18 cellular contexts compared by ENCODE assay signal in genomic region chr9:132472199-132472598, GRCh38.
DNase-seq lines count a peak whose midpoint lies in the region; ATAC-seq and TF ChIP-seq lines count a peak whose summit lies in the region.
"Had no signal": no experiment of that assay in that cellular context is flagged by ENCODE, and none has a peak within 500 bp of the region (broad histone marks: within the 10 kb centered on the region; RNA-seq: fewer than 3 reads in every experiment).

No MANE protein-coding gene starts in this region.

- no peaks in the 10 kb centered on the region for H3K9me3 ChIP-seq in endodermal cell (ENCODE audit: control insufficient read depth, low read length)
- no peaks in the 10 kb centered on the region for H3K9me3 ChIP-seq in transverse colon
- H3K9me3 ChIP-seq: spleen, thyroid gland had no signal

- H3K27ac Mint-ChIP-seq in endodermal cell = peak overlapping the region; percentile 48
- H3K27ac Mint-ChIP-seq: activated T-helper 17 cell treated with anti-CD3 and anti-CD28 coated beads, Interleukin-2, amount 50 U/mL, for 72 hours; naive thymus-derived CD8-positive, alpha-beta T cell; WTC11 had no signal

- in situ Hi-C loops in transverse colon (cut with MboI; ENCODE audit: low pct_ligation_motif_present in 1 of 4, low pct_unique_long_range_greater_than_20kb in 1 of 4, low sequenced_read_pairs in 3 of 4) = no loop called here

- H3K9me3 Mint-ChIP-seq in endodermal cell = peaks cover 3% of the 10 kb centered on the region
- H3K9me3 Mint-ChIP-seq: activated T-helper 17 cell treated with anti-CD3 and anti-CD28 coated beads, Interleukin-2, amount 50 U/mL, for 72 hours had no signal

- H3K4me1 ChIP-seq in endodermal cell (ENCODE audit: control insufficient read depth, insufficient read depth, low read length) = no peaks in the 10 kb centered on the region
- H3K4me1 ChIP-seq in transverse colon = no peaks in the 10 kb centered on the region
- H3K4me1 ChIP-seq: spleen, thyroid gland had no signal

- H3K4me3 Mint-ChIP-seq in endodermal cell = no peak overlapping the region
- H3K4me3 Mint-ChIP-seq: activated T-helper 17 cell treated with anti-CD3 and anti-CD28 coated beads, Interleukin-2, amount 50 U/mL, for 72 hours; naive thymus-derived CD8-positive, alpha-beta T cell; WTC11 had no signal

- TF ChIP-seq CTCF in endodermal cell (conservative IDR thresholded peaks at IDR 0.05) (no peak), transverse colon (IDR thresholded peaks at IDR 0.05) (no peak)

- WGBS in endodermal cell (ENCODE audit: insufficient coverage in 1 of 2, insufficient read length in 1 of 2), 2 experiments = 91 to 93% methylated on average over 4 of the region's 4 CpGs
- WGBS in transverse colon (ENCODE audit: low coverage in 1 of 2), 2 donors = 41 to 73% methylated on average over 3 to 4 of the region's 4 CpGs

- DNase-seq in DMS53 treated with DMSO at 0.1 percent for 48 hours (lab: John Stamatoyannopoulos, UW; ENCODE audit: unreplicated experiment) = peak; percentile 99
- DNase-seq in NCI-H1436 (lab: John Stamatoyannopoulos, UW) = peak; percentile 81
- DNase-seq in NCI-H345 (lab: John Stamatoyannopoulos, UW) = peak; percentile 95
- no peak for DNase-seq in endodermal cell
- no peak for DNase-seq in sciatic nerve (ENCODE audit: low spot score)
- DNase-seq in transverse colon = no peak
- DNase-seq: effector memory CD4-positive, alpha-beta T cell; GM23248; IMR-90; MV-4-11; naive thymus-derived CD8-positive, alpha-beta T cell; T-helper 2 cell had no signal

- H3K27ac ChIP-seq in endodermal cell (ENCODE audit: low read depth, low read length) (no peak overlapping the region), transverse colon (no peak overlapping the region)
- H3K27ac ChIP-seq: GM23248, spleen, thyroid gland had no signal

- H3K9ac ChIP-seq in endodermal cell (ENCODE audit: extremely low read depth, low read length, poor library complexity, severe bottlenecking) = no peak overlapping the region
- H3K9ac ChIP-seq: GM23248 had no signal

- intact Hi-C loops in sciatic nerve (cut with DNase I) (no loop called here), transverse colon (cut with DNase I; ENCODE audit: low total_unique reads) (no loop called here)

- peaks cover 3% of the 10 kb centered on the region for H3K36me3 Mint-ChIP-seq in endodermal cell (ENCODE audit: low read depth)
- H3K36me3 Mint-ChIP-seq: WTC11 had no signal

- no peak overlapping the region for H3K4me3 ChIP-seq in endodermal cell (ENCODE audit: low read length)
- H3K4me3 ChIP-seq in transverse colon = no peak overlapping the region
- H3K4me3 ChIP-seq: GM23248, spleen, thyroid gland had no signal

- H3K27me3 ChIP-seq in endodermal cell (ENCODE audit: control insufficient read depth, insufficient read depth, low read length, poor library complexity, severe bottlenecking) = no peaks in the 10 kb centered on the region
- H3K27me3 ChIP-seq in transverse colon = peaks cover 12% of the 10 kb centered on the region
- H3K27me3 ChIP-seq: thyroid gland had no signal

- no peaks in the 10 kb centered on the region for H3K27me3 Mint-ChIP-seq in endodermal cell (ENCODE audit: insufficient read depth)
- H3K27me3 Mint-ChIP-seq: activated T-helper 17 cell treated with anti-CD3 and anti-CD28 coated beads, Interleukin-2, amount 50 U/mL, for 72 hours had no signal

- H3K4me1 Mint-ChIP-seq in endodermal cell = peaks cover 12% of the 10 kb centered on the region
- H3K4me1 Mint-ChIP-seq: WTC11 had no signal

- ATAC-seq in sciatic nerve = no peak
- no peak for ATAC-seq in HG03045 (IDR thresholded peaks at IDR 0.05; ENCODE audit: unreplicated experiment)
- no peak for ATAC-seq in HG03439 (IDR thresholded peaks at IDR 0.05; ENCODE audit: unreplicated experiment)
- ATAC-seq: activated T-helper 17 cell treated with anti-CD3 and anti-CD28 coated beads, Interleukin-2, amount 50 U/mL, for 72 hours; naive thymus-derived CD8-positive, alpha-beta T cell; WTC11 had no signal

- no peak for TF ChIP-seq POLR2A in transverse colon (IDR thresholded peaks at IDR 0.05)

- TF ChIP-seq EP300 in transverse colon (IDR thresholded peaks at IDR 0.05; ENCODE audit: low read depth) = no peak

- H3K36me3 ChIP-seq in endodermal cell (ENCODE audit: control insufficient read depth, insufficient read depth, low read length) (no peaks in the 10 kb centered on the region), transverse colon (no peaks in the 10 kb centered on the region)
- H3K36me3 ChIP-seq: spleen, thyroid gland had no signal

Comparison
In these comparisons a context has a peak if more than half of its experiments do, and no peak if none do; other contexts are left out.
1. DNase-seq: peak in DMS53 treated with DMSO at 0.1 percent for 48 hours (single experiment), NCI-H1436 (single experiment) and NCI-H345 (single experiment); none in endodermal cell (single experiment), sciatic nerve (single experiment) and transverse colon (single experiment).